In genomic region chr3:30526031-30526430, GRCh38 we compare ENCODE assay signal across 26 cellular contexts.
"Had no signal": no experiment of that assay in that cellular context is flagged by ENCODE, and none has a peak within 500 bp of the region (broad histone marks: within the 10 kb centered on the region; RNA-seq: fewer than 3 reads in every experiment).

No MANE protein-coding gene starts in this region.

- FAIRE-seq: RCC 7860 had no signal

- ATAC-seq: activated CD4-positive, alpha-beta T cell treated with anti-CD3 and anti-CD28 coated beads for 36 hours; PC-3; T-cell had no signal

- DNase-seq: activated CD4-positive, alpha-beta memory T cell treated with anti-CD3 and anti-CD28 coated beads, Interleukin-2, amount 10 ng/mL, durations not matched to agents 7 days and 5 days; activated CD4-positive, alpha-beta T cell treated with anti-CD3 and anti-CD28 coated beads for 36 hours; activated CD4-positive, alpha-beta T cell treated with anti-CD3 and anti-CD28 coated beads, Interleukin-2, amount 50 U/mL, for 1 hour; activated CD4-positive, CD25-positive, alpha-beta regulatory T cell; activated gamma-delta T cell treated with Interleukin-2 at 50 U/mL for 16 hours; activated naive CD4-positive, alpha-beta T cell treated with anti-CD3 and anti-CD28 coated beads, Interleukin-2, amount 10 ng/mL, durations not matched to agents 7 days and 5 days; activated naive CD8-positive, alpha-beta T cell treated with anti-CD3 and anti-CD28 coated beads for 36 hours; activated T-cell treated with anti-CD3 and anti-CD28 coated beads for 4 hours; activated T-cell treated with anti-CD3 and anti-CD28 coated beads, Interleukin-2, amount 50 U/mL, for 48 hours; anterior cingulate cortex; caudate nucleus; KBM-7; NCI-H1092 treated with DMSO at 0.1 percent for 48 hours; NCI-H1417 treated with DMSO at 0.1 percent for 48 hours; NCI-H1694; NCI-H2029; NCI-H2107; NCI-H446; NCI-H524; PC-3; SIG-M5; T-cell; T-helper 2 cell; T1000 had no signal

- H3K27ac ChIP-seq: VCaP had no signal
